Comparison of ENCODE assay signal across 8 cellular contexts in genomic region chr2:30239308-30240161, GRCh38. TPM values are rescaled to one million over a fixed set of nuclear protein-coding genes. Genes with fewer than 3 reads are reported as not detected.
DNase-seq lines count a peak whose midpoint lies in the region; ATAC-seq and TF ChIP-seq lines count a peak whose summit lies in the region.

No MANE protein-coding gene starts in this region.

- peak; percentile 34 for ATAC-seq in activated CD4-positive, alpha-beta T cell treated with anti-CD3 and anti-CD28 coated beads for 36 hours
- ATAC-seq in HG02678 (IDR thresholded peaks at IDR 0.05; ENCODE audit: unreplicated experiment) (no peak), GM21717 (IDR thresholded peaks at IDR 0.05; ENCODE audit: unreplicated experiment) (no peak)

- no peaks in the 10 kb centered on the region for H3K27me3 Mint-ChIP-seq in activated CD4-positive, alpha-beta T cell treated with anti-CD3 and anti-CD28 coated beads for 36 hours

- POLR2A ChIA-PET in activated CD4-positive, alpha-beta T cell treated with anti-CD3 and anti-CD28 coated beads for 36 hours (lab: Charles Lee), result interaction anchor here (0.8 to 1.3 kb wide), 5 partner anchors 8 to 208 kb away, joined by 3 to 7 read pairs (median 4); no protein-coding TSS in a partner anchor

- H3K4me1 Mint-ChIP-seq in activated CD4-positive, alpha-beta T cell treated with anti-CD3 and anti-CD28 coated beads for 36 hours, result peaks cover 93% of the 10 kb centered on the region

- CTCF ChIA-PET in activated CD4-positive, alpha-beta T cell treated with anti-CD3 and anti-CD28 coated beads for 36 hours (lab: Charles Lee), result interaction anchor here (0.5 to 5.6 kb wide), 37 partner anchors 8 to 1484 kb away, joined by 3 to 72 read pairs (median 4); no protein-coding TSS in a partner anchor

- peak overlapping the region in 23 of 59 donors; percentile 9 to 69 (median 35) for H3K27ac ChIP-seq in dorsolateral prefrontal cortex

- peak; percentile 37 to 84 (median 70) for TF ChIP-seq CTCF in dorsolateral prefrontal cortex (IDR thresholded peaks at IDR 0.05 in 54 of 56, conservative IDR thresholded peaks at IDR 0.05 in 2 of 56; ENCODE audit: low read depth in 1 of 56, partially characterized antibody in 56 of 56)

- H3K27ac Mint-ChIP-seq in activated CD4-positive, alpha-beta T cell treated with anti-CD3 and anti-CD28 coated beads for 36 hours, result peak overlapping the region; percentile 93

- DNase-seq in G401 (ENCODE audit: low spot score) (peak; percentile 16), LHCN-M2 (ENCODE audit: low read depth) (peak; percentile 88), dorsolateral prefrontal cortex (peak in 1 of 10 donors; percentile 30), lung microvascular endothelial cell (ENCODE audit: low read depth in 2 of 2) (peak; percentile 70 to 74)
- DNase-seq in activated CD4-positive, alpha-beta T cell treated with anti-CD3 and anti-CD28 coated beads for 36 hours, result peak; percentile 85
- peak; percentile 46 to 47 for DNase-seq in stimulated activated CD8-positive, alpha-beta memory T cell treated with anti-CD3 and anti-CD28 coated beads, Interleukin-7, amount 100 ng/mL, for 4 hours (ENCODE audit: low read depth in 2 of 2)

- in situ Hi-C loops in G401 (cut with HindIII; ENCODE audit: low sequenced_read_pairs), result no loop called here

- H3K36me3 Mint-ChIP-seq in activated CD4-positive, alpha-beta T cell treated with anti-CD3 and anti-CD28 coated beads for 36 hours (ENCODE audit: low read depth), result peaks cover 75% of the 10 kb centered on the region

- H3K9me3 Mint-ChIP-seq in activated CD4-positive, alpha-beta T cell treated with anti-CD3 and anti-CD28 coated beads for 36 hours (ENCODE audit: low read depth), result peaks cover 3% of the 10 kb centered on the region

- peak overlapping the region; percentile 76 for H3K4me3 Mint-ChIP-seq in activated CD4-positive, alpha-beta T cell treated with anti-CD3 and anti-CD28 coated beads for 36 hours

- intact Hi-C loops in activated CD4-positive, alpha-beta T cell treated with anti-CD3 and anti-CD28 coated beads for 36 hours (cut with DNase I, micrococcal nuclease), result loop anchor here (1.0 to 10.0 kb wide), 2 partner anchors 48 to 1495 kb away; no protein-coding TSS in a partner anchor
- intact Hi-C loops in dorsolateral prefrontal cortex (cut with DNase I), result loop anchor here in 1 of 2 donors (10.0 kb wide), 1 partner anchor 205 kb away; the partner anchor contains the start of gene LCLAT1

- H3K27me3 ChIP-seq in dorsolateral prefrontal cortex, result peaks cover 0 to 6% (median 0%) of the 10 kb centered on the region in 45 donors

- no peak overlapping the region for H3K4me3 ChIP-seq in dorsolateral prefrontal cortex

RNA-seq across cellular contexts. Expression of gene LBH, which starts 8.2 kb away (rescaled TPM):
- not detected in 2 replicates for total RNA-seq in G401 (2014; rRNA removed; shearing (Covaris generic))
- total RNA-seq in LHCN-M2 (2014; rRNA removed) (49.2 and 71.0 TPM in 2 replicates), dorsolateral prefrontal cortex (10 to 100 TPM in 44 of 120 experiments, 1 to 10 TPM in 76; 3.1 to 35.3 (median 8.7) TPM), lung microvascular endothelial cell (45.1 and 62.1 TPM in 2 replicates)
- polyA plus RNA-seq in LHCN-M2 (2012), result 32.6 TPM
- 100 to 1,000 TPM in 1 of 2 experiments, 10 to 100 TPM in 1; 89.6 to 108 TPM for total RNA-seq in activated CD4-positive, alpha-beta T cell treated with anti-CD3 and anti-CD28 coated beads for 36 hours
